In genomic region chr6:137744877-137745276, GRCh38 we compare ENCODE assay signal across 15 cellular contexts.
A peak's percentile ranks its signal among the peaks of the same experiment; 100 is the strongest.
DNase-seq lines count a peak whose midpoint lies in the region; ATAC-seq and TF ChIP-seq lines count a peak whose summit lies in the region.
"Had no signal": no experiment of that assay in that cellular context is flagged by ENCODE, and none has a peak within 500 bp of the region (broad histone marks: within the 10 kb centered on the region; RNA-seq: fewer than 3 reads in every experiment).

No MANE protein-coding gene starts in this region.

- H3K4me1 ChIP-seq in sigmoid colon (no peaks in the 10 kb centered on the region), Peyer's patch (peaks cover 0 to 5% (median 0%) of the 10 kb centered on the region in 4 donors)

- H3K4me3 ChIP-seq in sigmoid colon (no peak overlapping the region), Peyer's patch (no peak overlapping the region)
- H3K4me3 ChIP-seq: spleen had no signal

- H3K27me3 ChIP-seq in sigmoid colon (no peaks in the 10 kb centered on the region), Peyer's patch (no peaks in the 10 kb centered on the region)
- H3K27me3 ChIP-seq: spleen had no signal

- WGBS in sigmoid colon, 2 donors: 75 to 87% methylated on average over 3 of the region's 3 CpGs

- ATAC-seq in GM18520 (IDR thresholded peaks at IDR 0.05; ENCODE audit: unreplicated experiment): peak; percentile 65
- ATAC-seq in HG02885 (IDR thresholded peaks at IDR 0.05; ENCODE audit: poor library complexity, unreplicated experiment): peak; percentile 74
- ATAC-seq: effector memory CD8-positive, alpha-beta T cell; left lobe of liver had no signal

- DNase-seq in GM20000 (ENCODE audit: low spot score) (peak; percentile 25), sigmoid colon (no peak), hepatic stellate cell (ENCODE audit: low spot score) (no peak), NCI-H1105 (lab: John Stamatoyannopoulos, UW) (no peak), Peyer's patch (no peak)
- DNase-seq: aorta; effector memory CD8-positive, alpha-beta T cell; Kasumi-1; NCI-H2171; RPMI8226; spleen had no signal

- no peak for TF ChIP-seq EP300 in sigmoid colon (IDR thresholded peaks at IDR 0.05)

- no peaks in the 10 kb centered on the region for H3K36me3 ChIP-seq in KOPT-K1 (ENCODE audit: insufficient read depth, low read length)
- no peaks in the 10 kb centered on the region for H3K36me3 ChIP-seq in sigmoid colon
- no peaks in the 10 kb centered on the region for H3K36me3 ChIP-seq in Peyer's patch
- H3K36me3 ChIP-seq: spleen had no signal

- intact Hi-C loops in sigmoid colon (cut with DNase I): no loop called here

- H3K9me3 ChIP-seq in KOPT-K1 (ENCODE audit: insufficient read depth, low read length, poor library complexity, severe bottlenecking) (no peaks in the 10 kb centered on the region), sigmoid colon (no peaks in the 10 kb centered on the region), Peyer's patch (no peaks in the 10 kb centered on the region)
- H3K9me3 ChIP-seq: spleen had no signal

- H3K27ac ChIP-seq in KOPT-K1 (ENCODE audit: low read depth, low read length, poor library complexity, severe bottlenecking) (peak overlapping the region; percentile 57), sigmoid colon (no peak overlapping the region), Peyer's patch (no peak overlapping the region)
- H3K27ac ChIP-seq: spleen had no signal

- no peak for TF ChIP-seq POLR2A in sigmoid colon (IDR thresholded peaks at IDR 0.05)
- TF ChIP-seq POLR2A in Peyer's patch (IDR thresholded peaks at IDR 0.05): no peak

- TF ChIP-seq CTCF in GM20000 (IDR thresholded peaks at IDR 0.05; ENCODE audit: extremely low read depth, missing control alignments): no peak
- TF ChIP-seq CTCF in sigmoid colon (IDR thresholded peaks at IDR 0.05): no peak
- no peak for TF ChIP-seq CTCF in Peyer's patch (IDR thresholded peaks at IDR 0.05)
